Comparison of ENCODE assay signal across 8 cellular contexts in the genomic region with DNA sequence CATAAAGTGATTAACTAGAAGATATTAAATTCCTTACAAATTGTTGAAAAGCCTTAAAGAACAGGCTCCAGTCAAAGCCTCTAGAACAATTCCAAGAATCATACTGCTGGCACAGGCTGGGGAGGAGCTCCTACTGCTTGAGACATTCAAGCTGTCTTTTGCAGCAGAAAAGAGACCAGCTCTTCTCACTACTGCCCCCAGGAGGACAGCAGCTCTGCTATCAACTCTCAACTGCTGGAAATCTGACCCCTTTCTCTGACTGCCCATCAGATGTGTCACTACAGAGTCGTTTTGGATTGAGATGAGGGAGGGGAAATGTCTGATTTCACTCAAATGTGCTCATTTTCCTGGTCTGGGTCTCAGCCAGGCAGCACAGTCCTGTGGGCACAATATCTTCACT.
DNase-seq lines count a peak whose midpoint lies in the region; TF ChIP-seq lines count a peak whose summit lies in the region.
"Not testable (repeated sequence)": the region's sequence is repeated elsewhere in the genome, so short reads cannot be mapped to it uniquely, and the experiment has no call there.

No MANE protein-coding gene starts in this region.

- H4K20me1 ChIP-seq in OCI-LY1 (ENCODE audit: insufficient read depth, low read length) = not testable (repeated sequence)

- H3K79me2 ChIP-seq in OCI-LY1 (ENCODE audit: insufficient read depth, low read length) = not testable (repeated sequence)

- H3K9ac ChIP-seq in OCI-LY1 (ENCODE audit: low read length) = not testable (repeated sequence)

- intact Hi-C loops in activated naive CD4-positive, alpha-beta T cell treated with anti-CD3 and anti-CD28 coated beads for 36 hours (cut with micrococcal nuclease) = not testable (repeated sequence)

- not testable (repeated sequence) for H3K4me1 ChIP-seq in OCI-LY1 (ENCODE audit: insufficient read depth, low read length, severe bottlenecking)

- not testable (repeated sequence) for H3K27ac ChIP-seq in OCI-LY1 (ENCODE audit: low read depth, low read length, poor library complexity, severe bottlenecking)

- not testable (repeated sequence) for H3K9me3 Mint-ChIP-seq in activated naive CD4-positive, alpha-beta T cell treated with anti-CD3 and anti-CD28 coated beads for 36 hours

- H3K4me1 Mint-ChIP-seq in activated naive CD4-positive, alpha-beta T cell treated with anti-CD3 and anti-CD28 coated beads for 36 hours (ENCODE audit: low read depth) = not testable (repeated sequence)

- H3K27ac Mint-ChIP-seq in activated naive CD4-positive, alpha-beta T cell treated with anti-CD3 and anti-CD28 coated beads for 36 hours = not testable (repeated sequence)

- H2AFZ ChIP-seq in OCI-LY1 (ENCODE audit: low read length) = not testable (repeated sequence)

- H3K27me3 Mint-ChIP-seq in activated naive CD4-positive, alpha-beta T cell treated with anti-CD3 and anti-CD28 coated beads for 36 hours (ENCODE audit: low read depth) = not testable (repeated sequence)

- not testable (repeated sequence) for H3K9me3 ChIP-seq in OCI-LY1 (ENCODE audit: low read length)

- not testable (repeated sequence) for H3K4me2 ChIP-seq in OCI-LY1 (ENCODE audit: low read length)

- H3K36me3 ChIP-seq in OCI-LY1 (ENCODE audit: insufficient read depth, low read length) = not testable (repeated sequence)

- not testable (repeated sequence) for H3K4me3 Mint-ChIP-seq in activated naive CD4-positive, alpha-beta T cell treated with anti-CD3 and anti-CD28 coated beads for 36 hours

- CTCF ChIA-PET in activated naive CD4-positive, alpha-beta T cell treated with anti-CD3 and anti-CD28 coated beads for 36 hours (lab: Charles Lee) = interaction anchor here (0.7 kb wide), 1 partner anchor 245 kb away, joined by 4 read pairs; no protein-coding TSS in a partner anchor

- TF ChIP-seq CTCF in AG10803 (conservative IDR thresholded peaks at IDR 0.05; ENCODE audit: low read length) = peak; percentile 37
- peak; percentile 43 for TF ChIP-seq CTCF in GM12864 (IDR thresholded peaks at IDR 0.05; ENCODE audit: low read depth, low read length, missing control alignments)
- peak; percentile 36 for TF ChIP-seq CTCF in OCI-LY1 (IDR thresholded peaks at IDR 0.05; ENCODE audit: low read length)
- peak; percentile 40 for TF ChIP-seq CTCF in fibroblast of the aortic adventitia (IDR thresholded peaks at IDR 0.05; ENCODE audit: insufficient read depth, low read length)
- TF ChIP-seq CTCF in retinal pigment epithelial cell (conservative IDR thresholded peaks at IDR 0.05; ENCODE audit: low read depth, low read length) = peak; percentile 28

- not testable (repeated sequence) for H3F3A ChIP-seq in OCI-LY1 (ENCODE audit: insufficient read depth, low read length)

- not testable (repeated sequence) for H3K36me3 Mint-ChIP-seq in activated naive CD4-positive, alpha-beta T cell treated with anti-CD3 and anti-CD28 coated beads for 36 hours (ENCODE audit: low read depth)

- H3K9me2 ChIP-seq in OCI-LY1 (ENCODE audit: low read depth, low read length) = not testable (repeated sequence)

- H3K27me3 ChIP-seq in OCI-LY1 (ENCODE audit: insufficient read depth, low read length) = not testable (repeated sequence)

- DNase-seq in AG10803 (ENCODE audit: low read depth) (peak; percentile 9), HT-29 (ENCODE audit: low spot score) (peak; percentile 15), fibroblast of the aortic adventitia (ENCODE audit: low read depth) (peak; percentile 20), kidney glomerular epithelial cell (lab: John Stamatoyannopoulos, UW) (peak; percentile 4)
- not testable (repeated sequence) for DNase-seq in GM12864 (ENCODE audit: low read depth); retinal pigment epithelial cell (ENCODE audit: low read depth)
- DNase-seq in activated naive CD4-positive, alpha-beta T cell treated with anti-CD3 and anti-CD28 coated beads for 36 hours = peak; percentile 7

- H3K4me3 ChIP-seq in AG10803 (ENCODE audit: low read length); GM12864 (ENCODE audit: low read depth, low read length); OCI-LY1 (ENCODE audit: low read depth, low read length, poor library complexity, severe bottlenecking); fibroblast of the aortic adventitia (ENCODE audit: low read depth, low read length); retinal pigment epithelial cell (ENCODE audit: low read length): not testable (repeated sequence)
